ENCODE assay signal across 8 cellular contexts in genomic region chr3:49929333-49930240, GRCh38. TPM values are rescaled to one million over a fixed set of nuclear protein-coding genes. Genes with fewer than 3 reads are reported as not detected.
DNase-seq lines count a peak whose midpoint lies in the region; ATAC-seq and TF ChIP-seq lines count a peak whose summit lies in the region.

Gene MON1A (minus strand): TSS chr3:49929811. CDS start chr3:49913346, 16,465 bp downstream.

- TF ChIP-seq CTCF in BE2C (IDR thresholded peaks at IDR 0.05; ENCODE audit: low read depth, low read length) = peak; percentile 27; the same call in 1 of the 2 replicates

- no peaks in the 10 kb centered on the region for H3K9me3 ChIP-seq in BE2C

- H3K27me3 ChIP-seq in BE2C (no peaks in the 10 kb centered on the region), layer of hippocampus (ENCODE audit: control insufficient read depth, insufficient read depth, low read length) (no peaks in the 10 kb centered on the region)

- H3K4me1 ChIP-seq in BE2C = no peaks in the 10 kb centered on the region

- no peaks in the 10 kb centered on the region for H3K36me3 ChIP-seq in BE2C

- DNase-seq in BE2C = peak; percentile 91
- DNase-seq in NCI-H510A treated with DMSO at 0.1 percent for 48 hours (lab: John Stamatoyannopoulos, UW) = peak; percentile 56
- DNase-seq in activated CD4-positive, alpha-beta T cell treated with anti-CD3 and anti-CD28 coated beads for 4 hours = peak; percentile 80 to 89
- peak; percentile 75 to 86 for DNase-seq in stimulated activated CD4-positive, alpha-beta T cell treated with anti-CD3 and anti-CD28 coated beads, Interleukin-1b, Interleukin-23, amount 100 ng/mL, for 4 hours (ENCODE audit: low read depth in 2 of 2)

- H3K27ac ChIP-seq in cingulate gyrus (ENCODE audit: low read depth, low read length) = peak within 1 kb of the TSS; percentile 90
- peak within 1 kb of the TSS; percentile 87 for H3K27ac ChIP-seq in layer of hippocampus (ENCODE audit: low read depth, low read length)

- peak within 1 kb of the TSS; percentile 81 for H3K4me3 ChIP-seq in BE2C (ENCODE audit: low read depth, low read length)

- peak; percentile 88 for ATAC-seq in GM19025 (IDR thresholded peaks at IDR 0.05; ENCODE audit: low read depth, unreplicated experiment)
- peak; percentile 94 for ATAC-seq in HG03280 (IDR thresholded peaks at IDR 0.05; ENCODE audit: unreplicated experiment)

RNA-seq across cellular contexts. Expression of gene MON1A, which starts in this region (rescaled TPM):
- 40.9 TPM for polyA plus RNA-seq in BE2C (2012; ENCODE audit: insufficient read depth, insufficient read length, low read depth)

Comparison
In these comparisons a context has a peak if more than half of its experiments do, and no peak if none do; other contexts are left out.
1. Peak in every context shown above with its lines: DNase-seq, ATAC-seq, H3K4me3 ChIP-seq and H3K27ac ChIP-seq.